In genomic region chr2:20447437-20448245, GRCh38 we compare ENCODE assay signal across 1 cellular context.
TF ChIP-seq lines count a peak whose summit lies in the region.

No MANE protein-coding gene starts in this region.

TF ChIP-seq in WTC11, 78 proteins besides CTCF, POLR2A, EP300 and RAD21 (continued from another document and continues in another):
- TF ChIP-seq IRF2 (CRISPR knock-in tag; IDR thresholded peaks at IDR 0.05; ENCODE audit: borderline replicate concordance, low read depth) (no peak), PRRX2 (CRISPR knock-in tag; IDR thresholded peaks at IDR 0.05) (no peak), TEAD4 (CRISPR knock-in tag; IDR thresholded peaks at IDR 0.05) (no peak; the same call in 1 of the 2 replicates), E2F5 (CRISPR knock-in tag; IDR thresholded peaks at IDR 0.05) (0 out of 2 replicates have a peak, but pooled peaks have one; percentile 9), CREM (CRISPR knock-in tag; IDR thresholded peaks at IDR 0.05) (no peak), NFATC4 (CRISPR knock-in tag; IDR thresholded peaks at IDR 0.05) (no peak), ZSCAN18 (CRISPR knock-in tag; IDR thresholded peaks at IDR 0.05) (no peak), ZNF425 (CRISPR knock-in tag; conservative IDR thresholded peaks at IDR 0.05) (no peak), CREB1 (CRISPR knock-in tag; IDR thresholded peaks at IDR 0.05) (no peak), NFE2L1 (CRISPR knock-in tag; IDR thresholded peaks at IDR 0.05) (peak; percentile 50; the same call in 1 of the 2 replicates), AR (CRISPR knock-in tag; IDR thresholded peaks at IDR 0.05) (no peak), ZNF138 (CRISPR knock-in tag; conservative IDR thresholded peaks at IDR 0.05) (0 out of 2 replicates have a peak, but pooled peaks have one; percentile 49), ZNF671 (CRISPR knock-in tag; IDR thresholded peaks at IDR 0.05) (no peak), SOX15 (CRISPR knock-in tag; IDR thresholded peaks at IDR 0.05) (no peak), TEAD1 (CRISPR knock-in tag; IDR thresholded peaks at IDR 0.05) (no peak; the same call in 1 of the 2 replicates), ZNF512 (CRISPR knock-in tag; IDR thresholded peaks at IDR 0.05; ENCODE audit: borderline replicate concordance) (no peak), E2F4 (CRISPR knock-in tag; IDR thresholded peaks at IDR 0.05; ENCODE audit: borderline replicate concordance, low read depth) (no peak), ATF6 (CRISPR knock-in tag; IDR thresholded peaks at IDR 0.05) (no peak), SMAD4 (CRISPR knock-in tag; IDR thresholded peaks at IDR 0.05) (no peak), ZNF263 (CRISPR knock-in tag; IDR thresholded peaks at IDR 0.05; ENCODE audit: low read depth) (no peak), ETV6 (CRISPR knock-in tag; IDR thresholded peaks at IDR 0.05) (no peak), GTF2I (CRISPR knock-in tag; conservative IDR thresholded peaks at IDR 0.05) (no peak), ATF1 (CRISPR knock-in tag; IDR thresholded peaks at IDR 0.05) (no peak), ZNF317 (CRISPR knock-in tag; IDR thresholded peaks at IDR 0.05; ENCODE audit: borderline replicate concordance, low read depth) (no peak), GRHL2 (CRISPR knock-in tag; IDR thresholded peaks at IDR 0.05; ENCODE audit: insufficient replicate concordance, severe bottlenecking) (no peak), GABPB1 (CRISPR knock-in tag; IDR thresholded peaks at IDR 0.05) (0 out of 2 replicates have a peak, but pooled peaks have one; percentile 6), ZNF121 (CRISPR knock-in tag; IDR thresholded peaks at IDR 0.05) (peak; percentile 91), FOXK1 (CRISPR knock-in tag; IDR thresholded peaks at IDR 0.05) (no peak), MLX (CRISPR knock-in tag; IDR thresholded peaks at IDR 0.05) (no peak), JAZF1 (CRISPR knock-in tag; IDR thresholded peaks at IDR 0.05) (no peak), FOXP4 (CRISPR knock-in tag; IDR thresholded peaks at IDR 0.05) (no peak), ERG (CRISPR knock-in tag; IDR thresholded peaks at IDR 0.05) (no peak), NR2C2 (CRISPR knock-in tag; IDR thresholded peaks at IDR 0.05) (no peak), ZNF416 (CRISPR knock-in tag; IDR thresholded peaks at IDR 0.05) (no peak), MAX (CRISPR knock-in tag; IDR thresholded peaks at IDR 0.05) (no peak), ZNF396 (CRISPR knock-in tag; IDR thresholded peaks at IDR 0.05; ENCODE audit: borderline replicate concordance) (no peak), PREB (CRISPR knock-in tag; IDR thresholded peaks at IDR 0.05; ENCODE audit: borderline replicate concordance) (0 out of 2 replicates have a peak, but pooled peaks have one; percentile 34), KAT7 (CRISPR knock-in tag; IDR thresholded peaks at IDR 0.05; ENCODE audit: borderline replicate concordance) (no peak), ESRRA (CRISPR knock-in tag; IDR thresholded peaks at IDR 0.05; ENCODE audit: borderline replicate concordance) (no peak; the same call in 1 of the 2 replicates), NFYB (CRISPR knock-in tag; conservative IDR thresholded peaks at IDR 0.05; ENCODE audit: low read depth) (no peak), HMGA2 (CRISPR knock-in tag; IDR thresholded peaks at IDR 0.05) (no peak), MXD4 (CRISPR knock-in tag; IDR thresholded peaks at IDR 0.05; ENCODE audit: borderline replicate concordance) (no peak), SMAD3 (CRISPR knock-in tag; IDR thresholded peaks at IDR 0.05; ENCODE audit: borderline replicate concordance) (no peak), USF1 (CRISPR knock-in tag; IDR thresholded peaks at IDR 0.05) (no peak)
